25 cellular contexts compared by ENCODE assay signal in the genomic region with DNA sequence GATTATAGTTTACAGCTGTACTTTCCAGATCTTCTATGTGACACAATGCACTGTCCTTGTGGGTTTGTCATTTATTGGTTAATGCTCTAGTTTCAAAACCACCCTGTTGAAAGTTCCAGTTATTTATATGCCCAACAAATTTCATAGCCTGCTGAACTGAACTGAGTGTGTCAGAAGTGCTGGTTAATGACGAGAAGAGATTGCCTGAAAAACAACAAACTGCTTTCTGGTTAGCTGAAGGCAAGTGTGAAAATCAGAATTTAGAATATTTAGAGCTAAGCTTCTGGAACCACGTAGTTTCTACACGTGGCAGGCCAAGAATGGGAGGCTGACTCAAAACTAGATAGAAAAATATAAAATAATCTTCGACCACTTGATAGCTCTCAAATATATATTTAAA. TPM values are rescaled to one million over a fixed set of nuclear protein-coding genes. Genes with fewer than 3 reads are reported as not detected.
A peak's percentile ranks its signal among the peaks of the same experiment; 100 is the strongest.
DNase-seq lines count a peak whose midpoint lies in the region; ATAC-seq, FAIRE-seq and TF ChIP-seq lines count a peak whose summit lies in the region.
"Had no signal": no experiment of that assay in that cellular context is flagged by ENCODE, and none has a peak within 500 bp of the region (broad histone marks: within the 10 kb centered on the region; RNA-seq: fewer than 3 reads in every experiment).

No MANE protein-coding gene starts in this region.

- no TSS peak for BruUV-seq in GM12878 (replicated peaks; lab: Mats Ljungman, UMichigan)

- ATAC-seq in GM12878 (peak; percentile 86), HG03139 (IDR thresholded peaks at IDR 0.05; ENCODE audit: unreplicated experiment) (no peak), GM18870 (IDR thresholded peaks at IDR 0.05; ENCODE audit: unreplicated experiment) (no peak)
- ATAC-seq: activated CD4-positive, alpha-beta T cell treated with anti-CD3 and anti-CD28 coated beads for 36 hours; HepG2; right cardiac atrium had no signal

- H3K9me3 ChIP-seq in MM.1S (replicated peaks; ENCODE audit: insufficient read depth, low read length): no peaks in the 10 kb centered on the region
- H3K9me3 ChIP-seq in GM12878 (replicated peaks; ENCODE audit: control insufficient read depth, insufficient read depth, low read length): no peaks in the 10 kb centered on the region
- no peaks in the 10 kb centered on the region for H3K9me3 ChIP-seq in esophagus muscularis mucosa
- H3K9me3 ChIP-seq: colonic mucosa, heart left ventricle, tibial artery had no signal

- RAD21 ChIA-PET in GM12878 (lab: Charles Lee; ENCODE audit: unreplicated experiment): interaction anchor here (0.6 to 1.0 kb wide), 2 partner anchors 88 to 91 kb away, joined by 3 read pairs; no protein-coding TSS in a partner anchor

- no peaks in the 10 kb centered on the region for H3K79me2 ChIP-seq in MM.1S (ENCODE audit: low read length)
- H3K79me2 ChIP-seq in GM12878 (ENCODE audit: control insufficient read depth, insufficient read depth, low read length): no peaks in the 10 kb centered on the region

- TF ChIP-seq POLR2A in GM12878 (IDR thresholded peaks at IDR 0.05; ENCODE audit: low read depth, low read length): no peak
- TF ChIP-seq POLR2A in esophagus muscularis mucosa (IDR thresholded peaks at IDR 0.05; ENCODE audit: low read depth): no peak

- SMC1A ChIA-PET in GM12878 (lab: Charles Lee; ENCODE audit: uncharacterized antibody, unreplicated experiment): interaction anchor here (0.5 to 2.9 kb wide), 10 partner anchors 10 to 100 kb away, joined by 3 to 7 read pairs (median 3); no protein-coding TSS in a partner anchor

- FAIRE-seq in GM12878 (lab: Jason Lieb, UNC): peak; percentile 57
- FAIRE-seq: HepG2, TTC549 had no signal

- H3K4me1 ChIP-seq in MM.1S (ENCODE audit: low read length) (0 out of 2 replicates have a peak, but pooled peaks cover 6% of the 10 kb centered on the region), GM12878 (ENCODE audit: control insufficient read depth, insufficient read depth, low read length) (peaks cover 8% of the 10 kb centered on the region), esophagus muscularis mucosa (peaks cover 0 to 5% (median 1%) of the 10 kb centered on the region in 4 donors)
- H3K4me1 ChIP-seq: colonic mucosa, tibial artery had no signal

- no peak overlapping the region for H3K4me3 ChIP-seq in MM.1S (ENCODE audit: low read length)
- no peak overlapping the region for H3K4me3 ChIP-seq in GM12878
- H3K4me3 ChIP-seq in esophagus muscularis mucosa: no peak overlapping the region
- H3K4me3 ChIP-seq: colonic mucosa, GM23248, heart left ventricle, tibial artery had no signal

- no peaks in the 10 kb centered on the region for H3K36me3 ChIP-seq in MM.1S (replicated peaks; ENCODE audit: insufficient read depth, low read length)
- no peaks in the 10 kb centered on the region for H3K36me3 ChIP-seq in GM12878 (ENCODE audit: control insufficient read depth in 2 of 2, insufficient read depth in 2 of 2, low read length in 1 of 2)
- no peaks in the 10 kb centered on the region for H3K36me3 ChIP-seq in esophagus muscularis mucosa
- H3K36me3 ChIP-seq: brain microvascular endothelial cell, colonic mucosa, heart left ventricle, tibial artery had no signal

- H2AFZ ChIP-seq in MM.1S (ENCODE audit: low read length) (no peak overlapping the region), GM12878 (ENCODE audit: control insufficient read depth, low read depth, low read length) (no peak overlapping the region)
- H2AFZ ChIP-seq: GM23248 had no signal

- H4K20me1 ChIP-seq in MM.1S (ENCODE audit: insufficient read depth, low read length) (no peaks in the 10 kb centered on the region), GM12878 (ENCODE audit: control insufficient read depth, insufficient read depth) (no peaks in the 10 kb centered on the region)

- TF ChIP-seq EP300 in GM12878 (IDR thresholded peaks at IDR 0.05; ENCODE audit: borderline replicate concordance in 1 of 2, control insufficient read depth in 1 of 2, low read depth in 2 of 2, low read length in 2 of 2) (0 out of 4 replicates have a peak, but pooled peaks of 1 of the 2 experiments have one; percentile 30), esophagus muscularis mucosa (IDR thresholded peaks at IDR 0.05) (no peak)

- H3F3A ChIP-seq in MM.1S (ENCODE audit: insufficient read depth, low read length): no peaks in the 10 kb centered on the region

- TF ChIP-seq CTCF in MM.1S (IDR thresholded peaks at IDR 0.05; ENCODE audit: low read length): no peak
- TF ChIP-seq CTCF in GM12878 (IDR thresholded peaks at IDR 0.05 in 2 of 3, conservative IDR thresholded peaks at IDR 0.05 in 1 of 3; ENCODE audit: control insufficient read depth in 2 of 3, extremely low read depth in 1 of 3, insufficient read depth in 1 of 3, low read depth in 3 of 3, low read length in 3 of 3): no peak
- TF ChIP-seq CTCF in esophagus muscularis mucosa (IDR thresholded peaks at IDR 0.05): no peak

- DNase-seq in SIG-M5 treated with dmso at 0.1 percent for 504 hours (lab: John Stamatoyannopoulos, UW; ENCODE audit: unreplicated experiment) (peak; percentile 68), SIG-M5 (lab: John Stamatoyannopoulos, UW) (no peak), MM.1S (peak; percentile 31), GM12878 (ENCODE audit: low read depth, low spot score) (peak; percentile 39), esophagus muscularis mucosa (ENCODE audit: extremely low spot score) (no peak), NCI-H1417 treated with DMSO at 0.1 percent for 48 hours (lab: John Stamatoyannopoulos, UW) (no peak)
- DNase-seq: activated CD4-positive, alpha-beta T cell treated with anti-CD3 and anti-CD28 coated beads for 36 hours; Calu3; colonic mucosa; immature natural killer cell; left ventricle myocardium superior; NCI-H1694 treated with DMSO at 0.1 percent for 48 hours; NCI-H774; stimulated activated naive CD4-positive, alpha-beta T cell treated with Interleukin-2 at 50 U/mL for 16 hours; SW 1271 had no signal

- H3K9ac ChIP-seq in MM.1S (ENCODE audit: low read length): no peak overlapping the region
- H3K9ac ChIP-seq in GM12878 (ENCODE audit: control insufficient read depth, insufficient read depth, low read length): no peak overlapping the region
- H3K9ac ChIP-seq: GM23248 had no signal

- TF ChIP-seq RAD21 in GM12878 (IDR thresholded peaks at IDR 0.05; ENCODE audit: insufficient read depth, low read depth, low read length): no peak

- in situ Hi-C loops in GM12878 (cut with MboI): no loop called here

- H3K4me2 ChIP-seq in MM.1S (ENCODE audit: low read depth, low read length) (peak overlapping the region; percentile 29; the same call in 1 of the 2 replicates), GM12878 (ENCODE audit: control insufficient read depth, insufficient read depth) (no peak overlapping the region)

- H3K27ac ChIP-seq in MM.1S (ENCODE audit: low read length): peak overlapping the region; percentile 25; the same call in 1 of the 2 replicates
- H3K27ac ChIP-seq in GM12878 (ENCODE audit: control insufficient read depth, insufficient read depth): no peak overlapping the region
- H3K27ac ChIP-seq in esophagus muscularis mucosa (replicated peaks in 1 of 4): no peak overlapping the region
- H3K27ac ChIP-seq: 22Rv1, brain microvascular endothelial cell, colonic mucosa, GM23248, tibial artery had no signal

- H3K27me3 ChIP-seq in MM.1S (replicated peaks; ENCODE audit: insufficient read depth, low read length) (no peaks in the 10 kb centered on the region), GM12878 (replicated peaks in 1 of 2; ENCODE audit: control insufficient read depth in 2 of 2, insufficient read depth in 2 of 2, low read length in 1 of 2) (no peaks in the 10 kb centered on the region; a peak in 2 of 4 replicates), esophagus muscularis mucosa (no peaks in the 10 kb centered on the region)
- H3K27me3 ChIP-seq: brain microvascular endothelial cell, colonic mucosa, heart left ventricle, tibial artery had no signal

- CTCF ChIA-PET in GM12878 (lab: Yijun Ruan, JAX): interaction anchor here (0.8 to 1.7 kb wide), 3 partner anchors 29 to 195 kb away, joined by 3 to 4 read pairs (median 3); no protein-coding TSS in a partner anchor

- POLR2A ChIA-PET in GM12878 (lab: Charles Lee): interaction anchor here (1.2 kb wide), 1 partner anchor 10 kb away, joined by 3 read pairs; no protein-coding TSS in a partner anchor

- no peaks in the 10 kb centered on the region for H3K9me2 ChIP-seq in MM.1S (replicated peaks; ENCODE audit: insufficient read depth, low read length)

- under 1% methylated on average over 4 of the region's 4 CpGs for WGBS in GM12878 (ENCODE audit: insufficient coverage, insufficient replicate concordance, low lambda C conversion rate, missing lambda C conversion rate)
- 76% methylated on average over 4 of the region's 4 CpGs for WGBS in esophagus muscularis mucosa

- intact Hi-C loops in GM12878 (cut with micrococcal nuclease; ENCODE audit: unreplicated experiment): no loop called here
- intact Hi-C loops in esophagus muscularis mucosa (cut with DNase I): no loop called here

TF ChIP-seq in GM12878, 131 proteins besides CTCF, POLR2A, EP300 and RAD21 (continues in another document):
- peak; percentile 35 to 52 for TF ChIP-seq IKZF2 (IDR thresholded peaks at IDR 0.05)
- TF ChIP-seq MEF2B (IDR thresholded peaks at IDR 0.05; ENCODE audit: partially characterized antibody, poor library complexity, severe bottlenecking): peak; percentile 52

RNA-seq across cellular contexts. Expression of gene RIN3, which starts 19.1 kb away (rescaled TPM):
- 78.3 and 86.3 TPM in 2 replicates for total RNA-seq in GM12878 (2013; cell fraction: nucleolus; rRNA removed)
- total RNA-seq in GM12878 (2014; rRNA removed): 4.6 and 5.6 TPM in 2 replicates
- total RNA-seq in GM12878 (2014; rRNA removed; fragmentation: Illumina TruSeq; extraction: Trizol): 3.5 and 4.7 TPM in 2 replicates
- total RNA-seq in GM12878 (2021): 21.8 and 23.3 TPM in 2 replicates
- 3.7 TPM for polyA plus RNA-seq in GM12878 (2011; ENCODE audit: low read depth)
- 5.4 and 10.3 TPM in 2 replicates for polyA plus RNA-seq in GM12878 (2011; rRNA removed)
- polyA plus RNA-seq in GM12878 (2011; cell fraction: cytosol; rRNA removed): 12.8 and 13.0 TPM in 2 replicates
- polyA plus RNA-seq in GM12878 (2011; cell fraction: nucleus; rRNA removed): 27.3 and 31.5 TPM in 2 replicates
- polyA plus RNA-seq in GM12878 (2012): 9.1 and 12.8 TPM in 2 replicates
- polyA plus RNA-seq in GM12878 (2014; fragmentation: Illumina TruSeq; extraction: Trizol): 3.2 and 6.4 TPM in 2 replicates
- polyA plus RNA-seq in GM12878 (2014; fragmentation: Nextera tagmentation; extraction: Ambion mirVana): under 1 TPM; 0.91 to 0.95 TPM
- polyA plus RNA-seq in GM12878 (2014; rRNA removed): 10.0 and 14.3 TPM in 2 replicates
- polyA plus RNA-seq in GM12878 (2016; fragmentation: Nextera tagmentation; extraction: Ambion mirVana): 1 to 10 TPM; 6.3 to 6.7 TPM
- polyA minus RNA-seq in GM12878 (2011; rRNA and poly(A)+ RNA removed): 20.2 and 34.1 TPM in 2 replicates
- 14.3 and 17.9 TPM in 2 replicates for polyA minus RNA-seq in GM12878 (2011; cell fraction: cytosol; rRNA and poly(A)+ RNA removed)
- polyA minus RNA-seq in GM12878 (2011; cell fraction: nucleus; rRNA and poly(A)+ RNA removed): 23.7 and 38.9 TPM in 2 replicates
- total RNA-seq in esophagus muscularis mucosa: 10 to 100 TPM; 10.6 to 20.0 (median 13.1) TPM

Comparison
In these comparisons a context has a peak if more than half of its experiments do, and no peak if none do; other contexts are left out.
1. DNase-seq: peak in SIG-M5 treated with dmso at 0.1 percent for 504 hours (single experiment), MM.1S (single experiment) and GM12878 (single experiment); none in SIG-M5 (single experiment), esophagus muscularis mucosa (single experiment) and NCI-H1417 treated with DMSO at 0.1 percent for 48 hours (single experiment).